Comparison of ENCODE assay signal across 17 cellular contexts in genomic region chr16:67861877-67862276, GRCh38. TPM values are rescaled to one million over a fixed set of nuclear protein-coding genes. Genes with fewer than 3 reads are reported as not detected.
A peak's percentile ranks its signal among the peaks of the same experiment; 100 is the strongest.
DNase-seq lines count a peak whose midpoint lies in the region; TF ChIP-seq lines count a peak whose summit lies in the region.
"Had no signal": no experiment of that assay in that cellular context is flagged by ENCODE, and none has a peak within 500 bp of the region (broad histone marks: within the 10 kb centered on the region; RNA-seq: fewer than 3 reads in every experiment).

No MANE protein-coding gene starts in this region.

- CTCF ChIA-PET in MCF 10A (lab: Yijun Ruan, JAX): interaction anchor here (0.6 to 7.5 kb wide), 8 partner anchors 16 to 481 kb away, joined by 3 to 54 read pairs (median 4); partner anchors contain the start of genes NRN1L and NUTF2
- CTCF ChIA-PET in PC-9 (lab: Charles Lee): no interaction called here

- H3K4me3 ChIP-seq in left ventricle myocardium inferior: no peak overlapping the region
- no peak overlapping the region for H3K4me3 ChIP-seq in tibial artery
- H3K4me3 ChIP-seq in PC-9: no peak overlapping the region
- H3K4me3 ChIP-seq: HAP-1 had no signal

- peak overlapping the region; percentile 92 for H3K27ac Mint-ChIP-seq in MCF 10A (ENCODE audit: low read depth, unreplicated experiment)
- peak overlapping the region; percentile 84 for H3K27ac Mint-ChIP-seq in neural crest cell (ENCODE audit: unreplicated experiment)

- intact Hi-C loops in left ventricle myocardium inferior (cut with micrococcal nuclease): no loop called here
- intact Hi-C loops in cardiac septum (cut with DNase I): loop anchor here (2.0 kb wide), 1 partner anchor 15 kb away; the partner anchor contains the start of genes CENPT and NUTF2
- intact Hi-C loops in MCF 10A (cut with micrococcal nuclease): loop anchor here (2.0 kb wide), 1 partner anchor 17 kb away; no protein-coding TSS in a partner anchor
- intact Hi-C loops in tibial artery (cut with DNase I; ENCODE audit: low total_unique reads): no loop called here
- intact Hi-C loops in PC-9 (cut with micrococcal nuclease; ENCODE audit: unreplicated experiment): loop anchor here (2.0 kb wide), 1 partner anchor 15 kb away; the partner anchor contains the start of genes CENPT and NUTF2

- H3K4me1 ChIP-seq in left ventricle myocardium inferior: peaks cover 85% of the 10 kb centered on the region
- peaks cover 22 to 65% (median 49%) of the 10 kb centered on the region in 4 donors for H3K4me1 ChIP-seq in tibial artery
- peaks cover 38% of the 10 kb centered on the region for H3K4me1 ChIP-seq in PC-9 (replicated peaks; ENCODE audit: insufficient read depth)
- H3K4me1 ChIP-seq: HAP-1 had no signal

- peaks cover 51% of the 10 kb centered on the region for H3K36me3 Mint-ChIP-seq in MCF 10A (ENCODE audit: insufficient read depth, unreplicated experiment)
- peaks cover 6% of the 10 kb centered on the region for H3K36me3 Mint-ChIP-seq in neural crest cell (ENCODE audit: low read depth)

- DNase-seq in left ventricle myocardium inferior (no peak), cardiac septum (ENCODE audit: low spot score) (no peak), MCF 10A (ENCODE audit: unreplicated experiment) (no peak), neural crest cell (ENCODE audit: low read depth, low spot score) (no peak), tibial artery (no peak), 8988T (no peak), PC-9 (no peak)
- no peak for DNase-seq in NK-92 treated with Interleukin-12 subunit alpha and Interleukin-12 subunit beta, amount 100 ng/mL, for 24 hours (lab: John Stamatoyannopoulos, UW)
- DNase-seq: dermis blood vessel endothelial cell; naive thymus-derived CD4-positive, alpha-beta T cell; NCI-H2081 treated with DMSO at 0.1 percent for 48 hours; NCI-H526; retina; stimulated activated CD4-positive, alpha-beta T cell treated with anti-CD3 and anti-CD28 coated beads, Interleukin-1b, Interleukin-23, amount 100 ng/mL, for 48 hours had no signal

- H3K27me3 Mint-ChIP-seq in MCF 10A (ENCODE audit: insufficient read depth, unreplicated experiment) (no peaks in the 10 kb centered on the region), neural crest cell (ENCODE audit: low read depth) (no peaks in the 10 kb centered on the region)
- H3K27me3 Mint-ChIP-seq: naive thymus-derived CD4-positive, alpha-beta T cell had no signal

- no TSS peak for BruUV-seq in MCF 10A (replicated peaks; lab: Mats Ljungman, UMichigan)
- BruUV-seq in PC-9 (replicated peaks; lab: Mats Ljungman, UMichigan): no TSS peak

- POLR2A ChIA-PET in MCF 10A (lab: Yijun Ruan, JAX): interaction anchor here (0.9 to 9.4 kb wide), 9 partner anchors 9 to 74 kb away, joined by 3 to 141 read pairs (median 8); partner anchors contain the start of genes CENPT, EDC4, NRN1L and NUTF2
- POLR2A ChIA-PET in PC-9 (lab: Charles Lee; ENCODE audit: unreplicated experiment): no interaction called here

- peaks cover 89% of the 10 kb centered on the region for H4K20me1 ChIP-seq in PC-9 (ENCODE audit: insufficient read depth)

- H3K4me3 Mint-ChIP-seq in MCF 10A (ENCODE audit: unreplicated experiment) (no peak overlapping the region), neural crest cell (peak overlapping the region; percentile 75)

- no peak overlapping the region for H3K4me2 ChIP-seq in PC-9

- H3K9me2 ChIP-seq in PC-9 (ENCODE audit: insufficient read depth): no peaks in the 10 kb centered on the region

- H3K9me3 ChIP-seq in left ventricle myocardium inferior (replicated peaks) (no peaks in the 10 kb centered on the region), tibial artery (no peaks in the 10 kb centered on the region), PC-9 (ENCODE audit: insufficient read depth, low read depth) (no peaks in the 10 kb centered on the region)
- H3K9me3 ChIP-seq: HAP-1 had no signal

- H3K4me1 Mint-ChIP-seq in MCF 10A (ENCODE audit: insufficient read depth, unreplicated experiment) (peaks cover 44% of the 10 kb centered on the region), neural crest cell (peaks cover 28% of the 10 kb centered on the region)

- no peak overlapping the region for H2AFZ ChIP-seq in PC-9

- H3K36me3 ChIP-seq in left ventricle myocardium inferior: peaks cover 30% of the 10 kb centered on the region
- peaks cover 10 to 23% (median 17%) of the 10 kb centered on the region in 3 donors for H3K36me3 ChIP-seq in tibial artery
- peaks cover 23% of the 10 kb centered on the region for H3K36me3 ChIP-seq in PC-9 (ENCODE audit: low read depth)

- peaks cover 70% of the 10 kb centered on the region for H3K79me2 ChIP-seq in PC-9 (ENCODE audit: low read depth)

- H3K27me3 ChIP-seq in left ventricle myocardium inferior (ENCODE audit: low read depth) (no peaks in the 10 kb centered on the region), tibial artery (no peaks in the 10 kb centered on the region), PC-9 (ENCODE audit: insufficient read depth, low read depth) (no peaks in the 10 kb centered on the region)

- TF ChIP-seq CTCF in left ventricle myocardium inferior (IDR thresholded peaks at IDR 0.05; ENCODE audit: borderline replicate concordance) (no peak), MCF 10A (IDR thresholded peaks at IDR 0.05; ENCODE audit: unreplicated experiment) (no peak), neural crest cell (conservative IDR thresholded peaks at IDR 0.05) (no peak), tibial artery (IDR thresholded peaks at IDR 0.05) (no peak), PC-9 (conservative IDR thresholded peaks at IDR 0.05) (no peak)

- peaks cover 36% of the 10 kb centered on the region for H3F3A ChIP-seq in PC-9 (ENCODE audit: insufficient read depth, low read depth)

- H3K9me3 Mint-ChIP-seq in MCF 10A (ENCODE audit: unreplicated experiment) (no peaks in the 10 kb centered on the region), neural crest cell (no peaks in the 10 kb centered on the region)
- H3K9me3 Mint-ChIP-seq: naive thymus-derived CD4-positive, alpha-beta T cell had no signal

- H3K27ac ChIP-seq in left ventricle myocardium inferior (replicated peaks): peak overlapping the region; percentile 93
- H3K27ac ChIP-seq in tibial artery: peak overlapping the region; percentile 83 to 91
- H3K27ac ChIP-seq in PC-9: no peak overlapping the region

RNA-seq across cellular contexts. Expression of gene EDC4, which starts 11.0 kb away (rescaled TPM):
- total RNA-seq in left ventricle myocardium inferior: 33.2 TPM
- total RNA-seq in cardiac septum: 43.8 TPM
- total RNA-seq in MCF 10A (2022): 50.9 and 51.3 TPM in 2 replicates
- total RNA-seq in neural crest cell: 100 and 101 TPM in 2 replicates
- 48.8 and 52.7 TPM in 2 replicates for total RNA-seq in PC-9 (2021)

RNA-seq across cellular contexts. Expression of gene CENPT, which starts 14.4 kb away (rescaled TPM):
- total RNA-seq in left ventricle myocardium inferior (20.2 TPM), cardiac septum (27.9 TPM), MCF 10A (2022) (30.9 and 35.5 TPM in 2 replicates), neural crest cell (78.2 and 83.5 TPM in 2 replicates), PC-9 (2021) (32.7 and 33.8 TPM in 2 replicates)

RNA-seq across cellular contexts. Expression of gene NUTF2, which starts 15.1 kb away (rescaled TPM):
- total RNA-seq in left ventricle myocardium inferior (73.6 TPM), cardiac septum (87.1 TPM), MCF 10A (2022) (133 TPM in 2 replicates), neural crest cell (185 and 191 TPM in 2 replicates), PC-9 (2021) (94.2 and 147 TPM in 2 replicates)

RNA-seq across cellular contexts. Expression of gene THAP11, which starts 19.8 kb away (rescaled TPM):
- total RNA-seq in left ventricle myocardium inferior: 31.4 TPM
- 23.0 TPM for total RNA-seq in cardiac septum
- 18.3 and 20.5 TPM in 2 replicates for total RNA-seq in MCF 10A (2022)
- 46.2 and 46.7 TPM in 2 replicates for total RNA-seq in neural crest cell
- total RNA-seq in PC-9 (2021): 18.9 and 23.2 TPM in 2 replicates

RNA-seq across cellular contexts. Expression of gene NRN1L, which starts 22.8 kb away (rescaled TPM):
- total RNA-seq in left ventricle myocardium inferior (0.49 TPM), cardiac septum (2.1 TPM), MCF 10A (2022) (0.81 TPM in 1 of 2 replicates, not detected in the other), neural crest cell (1.0 TPM in 1 of 2 replicates, not detected in the other), PC-9 (2021) (1.3 TPM in 1 of 2 replicates, not detected in the other)
- total RNA-seq: G401, urinary bladder had no signal

Comparison
In these comparisons a context has a peak if more than half of its experiments do, and no peak if none do; other contexts are left out.
1. intact Hi-C loops: an anchor here in cardiac septum (2.0 kb wide), MCF 10A (2.0 kb wide) and PC-9 (2.0 kb wide); none called in left ventricle myocardium inferior and tibial artery.